ENCODE assay signal across 16 cellular contexts in the genomic region with DNA sequence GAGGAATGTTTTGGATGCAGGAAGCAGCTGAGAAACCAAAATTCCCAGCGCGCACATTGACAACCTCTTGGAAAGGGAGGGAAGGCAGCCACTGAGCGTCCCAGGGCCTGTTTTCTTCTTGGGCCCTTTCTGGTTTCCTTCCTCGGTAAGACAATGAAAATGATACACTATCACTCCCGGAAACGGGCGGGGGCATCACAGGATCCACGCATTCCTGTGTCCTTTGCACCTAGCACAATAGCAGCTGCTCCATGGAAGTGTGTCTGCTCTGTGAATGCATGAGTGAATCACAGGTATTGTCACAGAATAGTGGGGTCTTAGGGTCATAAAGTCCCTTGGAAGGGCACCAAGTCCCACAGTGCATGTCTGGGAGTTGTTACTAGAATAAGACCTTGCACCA. TPM values are rescaled to one million over a fixed set of nuclear protein-coding genes. Genes with fewer than 3 reads are reported as not detected.
"Had no signal": no experiment of that assay in that cellular context is flagged by ENCODE, and none has a peak within 500 bp of the region (broad histone marks: within the 10 kb centered on the region; RNA-seq: fewer than 3 reads in every experiment).

No MANE protein-coding gene starts in this region.

- H3K9me3 ChIP-seq: lower lobe of right lung, sigmoid colon, SK-N-SH, testis had no signal

- H3K9me2 ChIP-seq: SK-N-SH had no signal

- H3K27ac ChIP-seq: lower lobe of right lung, sigmoid colon, testis had no signal

- H3K9ac ChIP-seq: SK-N-SH had no signal

- H3K4me3 ChIP-seq: lower lobe of right lung, sigmoid colon, testis had no signal

- H3K36me3 Mint-ChIP-seq: naive thymus-derived CD8-positive, alpha-beta T cell had no signal

- ATAC-seq: lower lobe of right lung; naive thymus-derived CD8-positive, alpha-beta T cell; stimulated activated naive CD8-positive, alpha-beta T cell treated with anti-CD3 and anti-CD28 coated beads, Interleukin-15, Interleukin-2, amounts not matched to agents 100 U/mL and 50 U/mL, for 24 hours had no signal

- H3K9me3 Mint-ChIP-seq: activated B cell treated with CpG ODN at 0.5 μM for 24 hours; activated CD4-positive, alpha-beta T cell treated with anti-CD3 and anti-CD28 coated beads, Interleukin-2, amount 10 ng/mL, durations not matched to agents 7 days and 5 days; activated naive CD8-positive, alpha-beta T cell treated with anti-CD3 and anti-CD28 coated beads, Interleukin-2, amount 50 U/mL, for 24 hours; naive thymus-derived CD8-positive, alpha-beta T cell had no signal

- H3K4me2 ChIP-seq: SK-N-SH had no signal

- DNase-seq: activated B cell treated with CpG ODN at 0.5 μM for 24 hours; activated CD4-positive, alpha-beta T cell treated with anti-CD3 and anti-CD28 coated beads, Interleukin-2, amount 10 ng/mL, durations not matched to agents 7 days and 5 days; activated naive CD4-positive, alpha-beta T cell; activated naive CD8-positive, alpha-beta T cell treated with anti-CD3 and anti-CD28 coated beads, Interleukin-2, amount 50 U/mL, for 24 hours; activated T-cell treated with anti-CD3 and anti-CD28 coated beads, Interleukin-2, amount 50 U/mL, for 1 hour; effector CD4-positive, alpha-beta T cell; lower lobe of right lung; midbrain; sigmoid colon; SK-N-SH; stimulated activated CD4-positive, alpha-beta T cell treated with anti-CD3 and anti-CD28 coated beads, Interleukin-12 subunit alpha, Interleukin-12 subunit beta, amount 100 ng/mL, for 4 hours; testis had no signal

- H3K27me3 ChIP-seq: testis had no signal

- H3K27ac Mint-ChIP-seq: activated B cell treated with CpG ODN at 0.5 μM for 24 hours had no signal

- H3K4me3 Mint-ChIP-seq: activated B cell treated with CpG ODN at 0.5 μM for 24 hours; naive thymus-derived CD8-positive, alpha-beta T cell had no signal

RNA-seq across cellular contexts. Expression of a gene that starts 6.3 kb away (rescaled TPM):
- total RNA-seq: naive thymus-derived CD8-positive, alpha-beta T cell had no signal
- polyA plus RNA-seq: naive thymus-derived CD8-positive, alpha-beta T cell had no signal

RNA-seq across cellular contexts. Expression of a gene that starts 26.3 kb away (rescaled TPM):
- total RNA-seq: frontal cortex had no signal
- polyA plus RNA-seq: keratinocyte; naive thymus-derived CD8-positive, alpha-beta T cell had no signal
